14 cellular contexts compared by ENCODE assay signal in genomic region chr15:65836665-65837064, GRCh38. TPM values are rescaled to one million over a fixed set of nuclear protein-coding genes. Genes with fewer than 3 reads are reported as not detected.
DNase-seq lines count a peak whose midpoint lies in the region; ATAC-seq, FAIRE-seq and TF ChIP-seq lines count a peak whose summit lies in the region.
"Had no signal": no experiment of that assay in that cellular context is flagged by ENCODE, and none has a peak within 500 bp of the region (broad histone marks: within the 10 kb centered on the region; RNA-seq: fewer than 3 reads in every experiment).

No MANE protein-coding gene starts in this region.

- H3K27ac ChIP-seq in CD8-positive, alpha-beta T cell (ENCODE audit: low read depth, low read length), result no peak overlapping the region
- H3K27ac ChIP-seq in keratinocyte (ENCODE audit: control insufficient read depth, insufficient read depth, low read length), result no peak overlapping the region
- H3K27ac ChIP-seq in substantia nigra (ENCODE audit: low read depth, low read length, poor library complexity, severe bottlenecking), result no peak overlapping the region

- no peak for FAIRE-seq in keratinocyte (lab: Jason Lieb, UNC)

- no peaks in the 10 kb centered on the region for H3K9me1 ChIP-seq in keratinocyte (ENCODE audit: control insufficient read depth, extremely low read depth, insufficient read depth, low read length)

- no peaks in the 10 kb centered on the region for H3K79me2 ChIP-seq in keratinocyte (ENCODE audit: control insufficient read depth, insufficient read depth, low read length)

- in situ Hi-C loops in GM13976 (cut with MboI; ENCODE audit: low sequenced_read_pairs, unreplicated experiment), result loop anchor here (10.0 kb wide), 1 partner anchor 202 kb away; no protein-coding TSS in a partner anchor

- H3K4me3 Mint-ChIP-seq in CD8-positive, alpha-beta T cell, result no peak overlapping the region
- no peak overlapping the region for H3K4me3 Mint-ChIP-seq in naive thymus-derived CD8-positive, alpha-beta T cell
- H3K4me3 Mint-ChIP-seq: stimulated activated memory B cell treated with anti-CD40 and anti-IgM and Interleukin-4, amounts not matched to agents 10 μg/mL and 1 μg/mL and 100 μg/mL, for 72 hours had no signal

- peaks cover 29% of the 10 kb centered on the region for H3K4me1 Mint-ChIP-seq in CD8-positive, alpha-beta T cell (ENCODE audit: low read depth)
- peaks cover 15 to 39% (median 27%) of the 10 kb centered on the region in 4 donors for H3K4me1 Mint-ChIP-seq in naive thymus-derived CD8-positive, alpha-beta T cell

- H3K9me3 Mint-ChIP-seq in CD8-positive, alpha-beta T cell, result no peaks in the 10 kb centered on the region
- no peaks in the 10 kb centered on the region for H3K9me3 Mint-ChIP-seq in naive thymus-derived CD8-positive, alpha-beta T cell
- H3K9me3 Mint-ChIP-seq: stimulated activated memory B cell treated with anti-CD40 and anti-IgM and Interleukin-4, amounts not matched to agents 10 μg/mL and 1 μg/mL and 100 μg/mL, for 72 hours had no signal

- H4K20me1 ChIP-seq in keratinocyte (ENCODE audit: control insufficient read depth, extremely low read depth, insufficient read depth, low read length), result no peaks in the 10 kb centered on the region

- intact Hi-C loops in CD8-positive, alpha-beta T cell (cut with DNase I, micrococcal nuclease), result loop anchor here in 1 of 2 experiments (1.0 to 10.0 kb wide), 2 partner anchors 82 to 198 kb away; no protein-coding TSS in a partner anchor

- H2AFZ ChIP-seq in keratinocyte (ENCODE audit: control insufficient read depth, low read length), result no peak overlapping the region

- no peaks in the 10 kb centered on the region for H3K36me3 ChIP-seq in CD8-positive, alpha-beta T cell (ENCODE audit: insufficient read depth, low read length)
- H3K36me3 ChIP-seq in keratinocyte (ENCODE audit: control insufficient read depth in 2 of 2, extremely low read depth in 1 of 2, insufficient read depth in 2 of 2, low read length in 2 of 2), result no peaks in the 10 kb centered on the region
- H3K36me3 ChIP-seq: left ventricle myocardium inferior had no signal

- no peak for ATAC-seq in CD8-positive, alpha-beta T cell
- ATAC-seq in HG03097 (IDR thresholded peaks at IDR 0.05; ENCODE audit: low FRiP score, unreplicated experiment) (no peak), GM21515 (IDR thresholded peaks at IDR 0.05; ENCODE audit: unreplicated experiment) (no peak)
- no peak for ATAC-seq in naive thymus-derived CD8-positive, alpha-beta T cell
- ATAC-seq: stimulated activated memory B cell treated with anti-CD40 and anti-IgM and Interleukin-4, amounts not matched to agents 10 μg/mL and 1 μg/mL and 100 μg/mL, for 72 hours had no signal

- peak; percentile 19 for TF ChIP-seq CTCF in CD8-positive, alpha-beta T cell (IDR thresholded peaks at IDR 0.05)
- TF ChIP-seq CTCF in GM13976 (IDR thresholded peaks at IDR 0.05; ENCODE audit: borderline replicate concordance, control extremely low read depth, extremely low read depth, insufficient read depth, missing control alignments) (peak; percentile 58), keratinocyte (optimal IDR thresholded peaks at IDR 0.05 in 1 of 3, IDR thresholded peaks at IDR 0.05 in 1 of 3, conservative IDR thresholded peaks at IDR 0.05 in 1 of 3; ENCODE audit: extremely low read depth in 1 of 3, insufficient read depth in 2 of 3, low read length in 3 of 3) (peak; percentile 21 to 41 (median 22))

- H3K27me3 Mint-ChIP-seq in CD8-positive, alpha-beta T cell (ENCODE audit: low read depth), result no peaks in the 10 kb centered on the region
- H3K27me3 Mint-ChIP-seq in naive thymus-derived CD8-positive, alpha-beta T cell, result no peaks in the 10 kb centered on the region
- H3K27me3 Mint-ChIP-seq: stimulated activated memory B cell treated with anti-CD40 and anti-IgM and Interleukin-4, amounts not matched to agents 10 μg/mL and 1 μg/mL and 100 μg/mL, for 72 hours had no signal

- no peak overlapping the region for H3K9ac ChIP-seq in keratinocyte (ENCODE audit: control insufficient read depth, extremely low read depth, insufficient read depth, low read length)

- no peaks in the 10 kb centered on the region for H3K27me3 ChIP-seq in CD8-positive, alpha-beta T cell (ENCODE audit: insufficient read depth, low read length)
- H3K27me3 ChIP-seq in keratinocyte (ENCODE audit: control insufficient read depth, extremely low read depth, insufficient read depth, low read length), result no peaks in the 10 kb centered on the region

- H3K9me3 ChIP-seq in CD8-positive, alpha-beta T cell (ENCODE audit: low read length), result no peaks in the 10 kb centered on the region
- H3K9me3 ChIP-seq in keratinocyte (ENCODE audit: control insufficient read depth, low read depth, low read length), result no peaks in the 10 kb centered on the region
- H3K9me3 ChIP-seq: left ventricle myocardium inferior had no signal

- dilution Hi-C loops in keratinocyte (cut with MboI; ENCODE audit: extremely low pct_ligation_motif_present, low sequenced_read_pairs), result no loop called here

- no peak overlapping the region for H3K27ac Mint-ChIP-seq in CD8-positive, alpha-beta T cell
- H3K27ac Mint-ChIP-seq in naive thymus-derived CD8-positive, alpha-beta T cell, result peak overlapping the region in 3 of 10 donors; percentile 4 to 63 (median 55)

- no peak for DNase-seq in CD8-positive, alpha-beta T cell
- DNase-seq in GM13976 (ENCODE audit: low spot score) (no peak), RPMI8226 (peak; percentile 36), keratinocyte (ENCODE audit: low read depth, low spot score) (no peak), substantia nigra (lab: John Stamatoyannopoulos, UW) (no peak)
- no peak for DNase-seq in naive thymus-derived CD8-positive, alpha-beta T cell
- DNase-seq: activated CD8-positive, alpha-beta memory T cell treated with anti-CD3 and anti-CD28 coated beads for 24 hours; left ventricle myocardium inferior; NCI-H1417 treated with DMSO at 0.1 percent for 48 hours; nucleus accumbens; OCI-M1 had no signal

- H3K4me3 ChIP-seq in CD8-positive, alpha-beta T cell (ENCODE audit: low read depth, low read length), result no peak overlapping the region
- no peak overlapping the region for H3K4me3 ChIP-seq in keratinocyte (ENCODE audit: control insufficient read depth in 2 of 3, extremely low read depth in 1 of 3, insufficient read depth in 2 of 3, low read depth in 1 of 3, low read length in 3 of 3)
- H3K4me3 ChIP-seq: left ventricle myocardium inferior had no signal

- CTCF ChIA-PET in CD8-positive, alpha-beta T cell (lab: Charles Lee), result interaction anchor here (0.6 to 6.7 kb wide), 13 partner anchors 18 to 324 kb away, joined by 3 to 38 read pairs (median 3); no protein-coding TSS in a partner anchor

- no peaks in the 10 kb centered on the region for H3K36me3 Mint-ChIP-seq in CD8-positive, alpha-beta T cell
- no peaks in the 10 kb centered on the region for H3K36me3 Mint-ChIP-seq in naive thymus-derived CD8-positive, alpha-beta T cell
- H3K36me3 Mint-ChIP-seq: stimulated activated memory B cell treated with anti-CD40 and anti-IgM and Interleukin-4, amounts not matched to agents 10 μg/mL and 1 μg/mL and 100 μg/mL, for 72 hours had no signal

- no peak overlapping the region for H3K4me2 ChIP-seq in keratinocyte (ENCODE audit: control insufficient read depth, extremely low read depth, insufficient read depth, low read depth, low read length)

- peaks cover 26% of the 10 kb centered on the region for H3K4me1 ChIP-seq in CD8-positive, alpha-beta T cell (ENCODE audit: insufficient read depth, low read length)
- H3K4me1 ChIP-seq in keratinocyte (ENCODE audit: control insufficient read depth, extremely low read depth, insufficient read depth, low read length), result peaks cover 12% of the 10 kb centered on the region

- POLR2A ChIA-PET in CD8-positive, alpha-beta T cell (lab: Charles Lee), result interaction anchor here (0.8 to 3.7 kb wide), 3 partner anchors 32 to 126 kb away, joined by 3 to 14 read pairs (median 3); partner anchors contain the start of gene DENND4A
- POLR2A ChIA-PET in naive thymus-derived CD8-positive, alpha-beta T cell (lab: Charles Lee), result interaction anchor here (0.6 to 4.7 kb wide), 5 partner anchors 9 to 57 kb away, joined by 3 to 21 read pairs (median 4); partner anchors contain the start of gene RAB11A

RNA-seq across cellular contexts. Expression of gene RAB11A, which starts 32.6 kb away (rescaled TPM):
- total RNA-seq in CD8-positive, alpha-beta T cell, result 10 to 100 TPM; 85.9 to 88.3 TPM
- 356 to 649 TPM (median 537 TPM) in 3 replicates for polyA plus RNA-seq in keratinocyte
- polyA plus RNA-seq in keratinocyte (2011; ENCODE audit: low read depth), result 542 TPM
- polyA plus RNA-seq in keratinocyte (2011; cell fraction: cytosol; rRNA removed), result 603 and 936 TPM in 2 replicates
- 444 and 474 TPM in 2 replicates for polyA plus RNA-seq in keratinocyte (2011; cell fraction: nucleus; rRNA removed)
- 359 and 594 TPM in 2 replicates for polyA plus RNA-seq in keratinocyte (2012; ENCODE audit: low replicate concordance)
- 116 to 357 TPM (median 214 TPM) in 3 replicates for polyA minus RNA-seq in keratinocyte
- 89.8 TPM for polyA minus RNA-seq in keratinocyte (2011; cell fraction: cytosol; rRNA and poly(A)+ RNA removed)
- polyA minus RNA-seq in keratinocyte (2011; cell fraction: nucleus; rRNA and poly(A)+ RNA removed), result 21.9 and 103 TPM in 2 replicates
- 10 to 100 TPM; 75.9 to 76.9 TPM for total RNA-seq in naive thymus-derived CD8-positive, alpha-beta T cell
- 100 to 1,000 TPM; 186 to 204 (median 186) TPM for polyA plus RNA-seq in naive thymus-derived CD8-positive, alpha-beta T cell

RNA-seq across cellular contexts. Expression of gene DENND4A, which starts 44.6 kb away (rescaled TPM):
- 100 to 1,000 TPM; 105 TPM for total RNA-seq in CD8-positive, alpha-beta T cell
- 6.0 to 10.0 TPM (median 6.5 TPM) in 3 replicates for polyA plus RNA-seq in keratinocyte
- polyA plus RNA-seq in keratinocyte (2011; ENCODE audit: low read depth), result 9.5 TPM
- polyA plus RNA-seq in keratinocyte (2011; cell fraction: cytosol; rRNA removed), result 3.8 and 8.8 TPM in 2 replicates
- 11.6 and 13.3 TPM in 2 replicates for polyA plus RNA-seq in keratinocyte (2011; cell fraction: nucleus; rRNA removed)
- polyA plus RNA-seq in keratinocyte (2012; ENCODE audit: low replicate concordance), result 3.3 and 6.9 TPM in 2 replicates
- polyA minus RNA-seq in keratinocyte, result 7.0 to 31.9 TPM (median 18.5 TPM) in 3 replicates
- 9.0 TPM for polyA minus RNA-seq in keratinocyte (2011; cell fraction: cytosol; rRNA and poly(A)+ RNA removed)
- 23.4 and 39.9 TPM in 2 replicates for polyA minus RNA-seq in keratinocyte (2011; cell fraction: nucleus; rRNA and poly(A)+ RNA removed)
- total RNA-seq in naive thymus-derived CD8-positive, alpha-beta T cell, result 10 to 100 TPM; 58.4 to 62.9 TPM
- polyA plus RNA-seq in naive thymus-derived CD8-positive, alpha-beta T cell, result 10 to 100 TPM in 2 of 3 donors, 1 to 10 TPM in 1; 9.3 to 12.0 (median 11.2) TPM
